1 cellular context compared by ENCODE assay signal in the genomic region with DNA sequence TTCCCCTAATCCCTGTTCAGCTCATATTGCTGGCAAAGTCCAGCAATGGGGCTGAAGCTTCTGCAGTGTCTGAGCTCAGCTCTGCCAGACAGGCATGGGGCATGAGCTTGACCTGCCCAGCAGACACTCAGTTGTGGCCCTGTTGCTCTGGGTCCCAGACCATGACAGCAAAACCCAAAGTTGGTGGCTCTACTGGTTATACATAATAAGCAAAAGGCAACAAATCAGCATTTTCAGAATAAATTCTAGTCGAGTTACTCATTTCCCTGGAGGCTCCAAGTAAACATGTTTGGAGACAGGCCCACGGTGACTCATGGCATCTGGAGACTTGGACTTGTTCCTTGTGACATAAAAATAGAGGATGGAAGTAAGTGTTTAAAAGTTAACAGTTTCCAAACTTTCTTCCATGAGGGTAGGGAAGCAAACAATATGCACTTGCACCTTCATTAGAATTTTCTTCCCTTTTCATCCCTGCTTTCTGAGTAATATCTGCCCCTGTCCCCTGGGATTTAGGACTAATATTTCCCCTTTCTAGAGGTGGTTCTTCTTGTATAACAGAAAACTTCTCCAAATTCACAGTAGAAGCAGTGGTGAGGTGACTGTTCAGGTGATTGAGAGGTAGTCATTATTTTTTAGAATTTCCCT.
A peak's percentile ranks its signal among the peaks of the same experiment; 100 is the strongest.
TF ChIP-seq lines count a peak whose summit lies in the region.

No MANE protein-coding gene starts in this region.

TF ChIP-seq in IMR-90, 13 proteins besides CTCF, POLR2A, EP300 and RAD21 (continued from another document):
- TF ChIP-seq, protein P1, sequence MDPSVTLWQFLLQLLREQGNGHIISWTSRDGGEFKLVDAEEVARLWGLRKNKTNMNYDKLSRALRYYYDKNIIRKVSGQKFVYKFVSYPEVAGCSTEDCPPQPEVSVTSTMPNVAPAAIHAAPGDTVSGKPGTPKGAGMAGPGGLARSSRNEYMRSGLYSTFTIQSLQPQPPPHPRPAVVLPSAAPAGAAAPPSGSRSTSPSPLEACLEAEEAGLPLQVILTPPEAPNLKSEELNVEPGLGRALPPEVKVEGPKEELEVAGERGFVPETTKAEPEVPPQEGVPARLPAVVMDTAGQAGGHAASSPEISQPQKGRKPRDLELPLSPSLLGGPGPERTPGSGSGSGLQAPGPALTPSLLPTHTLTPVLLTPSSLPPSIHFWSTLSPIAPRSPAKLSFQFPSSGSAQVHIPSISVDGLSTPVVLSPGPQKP (IDR thresholded peaks at IDR 0.05; ENCODE audit: borderline replicate concordance, low read depth, low read length) = no peak
- TF ChIP-seq SMC3 (IDR thresholded peaks at IDR 0.05; ENCODE audit: low read depth, low read length) (no peak), MAFK (IDR thresholded peaks at IDR 0.05; ENCODE audit: low read depth, low read length) (peak; percentile 81)
